ENCODE assay signal across 1 cellular context in the genomic region with DNA sequence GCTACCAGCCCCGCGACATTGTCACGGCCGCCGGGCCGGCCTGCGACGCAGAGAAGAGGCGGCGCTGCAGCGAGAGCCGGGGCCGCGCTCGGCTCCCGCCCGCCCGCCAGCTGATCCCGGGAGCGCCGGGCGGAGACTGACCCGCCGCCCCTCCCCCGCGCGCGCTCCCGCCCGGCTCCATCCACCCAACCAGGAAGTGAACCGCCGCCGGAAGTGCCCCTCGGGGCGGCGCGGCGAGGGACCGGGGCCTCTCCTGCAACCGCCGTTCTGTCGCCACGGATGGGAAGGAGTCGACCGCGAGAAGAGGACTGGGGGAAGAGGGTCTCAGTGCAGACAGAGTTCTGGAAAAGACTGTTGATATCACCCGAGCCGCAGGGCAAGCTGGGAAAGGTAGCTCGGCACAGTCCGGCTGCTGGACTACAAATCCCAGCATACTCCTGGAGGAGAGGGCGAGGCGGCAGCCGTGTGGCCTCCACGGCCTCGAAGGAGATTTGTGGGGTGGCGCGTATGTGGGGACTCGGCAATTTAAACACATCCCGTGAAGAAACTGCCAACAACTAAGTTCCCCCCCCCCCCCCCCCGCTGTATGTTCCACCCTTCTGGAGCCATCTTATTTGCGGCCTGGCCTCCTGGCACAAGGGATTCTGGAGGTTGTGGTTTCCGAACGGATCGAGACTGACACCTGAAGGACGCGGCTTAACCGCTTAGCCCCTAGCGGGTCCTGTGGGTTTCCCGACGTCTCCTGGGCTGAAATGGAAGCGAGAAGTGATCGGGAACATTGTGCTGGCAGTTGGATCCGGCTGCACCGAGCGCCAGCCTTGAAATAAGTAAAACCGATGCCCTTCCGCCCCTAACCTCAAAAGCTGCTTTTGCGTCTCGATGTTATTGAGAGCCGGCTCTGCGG.
TF ChIP-seq lines count a peak whose summit lies in the region.

TSS of gene AAK1 (minus strand) at position 138 of the 904 bp plus-strand sequence. CDS start 699 bp downstream, outside the sequence.

TF ChIP-seq in K562, 482 proteins besides CTCF, POLR2A, EP300 and RAD21 (continued from another document and continues in another):
- no peak for TF ChIP-seq ZNF140 (CRISPR knock-in tag; IDR thresholded peaks at IDR 0.05)
- no peak for TF ChIP-seq SRSF1 (IDR thresholded peaks at IDR 0.05; ENCODE audit: low read depth, low read length)
- TF ChIP-seq ATF6 (CRISPR knock-in tag; IDR thresholded peaks at IDR 0.05) = no peak
- TF ChIP-seq FOSL1 (tag; conservative IDR thresholded peaks at IDR 0.05) = no peak
- TF ChIP-seq PHF8 (IDR thresholded peaks at IDR 0.05; ENCODE audit: borderline replicate concordance, low read length) = peak; percentile 91; the same call in 1 of the 2 replicates
- TF ChIP-seq ZNF431 (CRISPR knock-in tag; IDR thresholded peaks at IDR 0.05) = no peak
- TF ChIP-seq ZNF717 (CRISPR knock-in tag; IDR thresholded peaks at IDR 0.05) = no peak
- TF ChIP-seq IFI16 (CRISPR knock-in tag; IDR thresholded peaks at IDR 0.05) = no peak
- TF ChIP-seq, protein P1, sequence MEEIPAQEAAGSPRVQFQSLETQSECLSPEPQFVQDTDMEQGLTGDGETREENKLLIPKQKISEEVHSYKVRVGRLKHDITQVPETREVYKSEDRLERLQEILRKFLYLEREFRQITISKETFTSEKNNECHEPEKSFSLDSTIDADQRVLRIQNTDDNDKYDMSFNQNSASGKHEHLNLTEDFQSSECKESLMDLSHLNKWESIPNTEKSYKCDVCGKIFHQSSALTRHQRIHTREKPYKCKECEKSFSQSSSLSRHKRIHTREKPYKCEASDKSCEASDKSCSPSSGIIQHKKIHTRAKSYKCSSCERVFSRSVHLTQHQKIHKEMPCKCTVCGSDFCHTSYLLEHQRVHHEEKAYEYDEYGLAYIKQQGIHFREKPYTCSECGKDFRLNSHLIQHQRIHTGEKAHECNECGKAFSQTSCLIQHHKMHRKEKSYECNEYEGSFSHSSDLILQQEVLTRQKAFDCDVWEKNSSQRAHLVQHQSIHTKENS (CRISPR knock-in tag; IDR thresholded peaks at IDR 0.05) = no peak
- TF ChIP-seq ZBTB8A (IDR thresholded peaks at IDR 0.05; ENCODE audit: partially characterized antibody) = no peak
- TF ChIP-seq, protein P2, sequence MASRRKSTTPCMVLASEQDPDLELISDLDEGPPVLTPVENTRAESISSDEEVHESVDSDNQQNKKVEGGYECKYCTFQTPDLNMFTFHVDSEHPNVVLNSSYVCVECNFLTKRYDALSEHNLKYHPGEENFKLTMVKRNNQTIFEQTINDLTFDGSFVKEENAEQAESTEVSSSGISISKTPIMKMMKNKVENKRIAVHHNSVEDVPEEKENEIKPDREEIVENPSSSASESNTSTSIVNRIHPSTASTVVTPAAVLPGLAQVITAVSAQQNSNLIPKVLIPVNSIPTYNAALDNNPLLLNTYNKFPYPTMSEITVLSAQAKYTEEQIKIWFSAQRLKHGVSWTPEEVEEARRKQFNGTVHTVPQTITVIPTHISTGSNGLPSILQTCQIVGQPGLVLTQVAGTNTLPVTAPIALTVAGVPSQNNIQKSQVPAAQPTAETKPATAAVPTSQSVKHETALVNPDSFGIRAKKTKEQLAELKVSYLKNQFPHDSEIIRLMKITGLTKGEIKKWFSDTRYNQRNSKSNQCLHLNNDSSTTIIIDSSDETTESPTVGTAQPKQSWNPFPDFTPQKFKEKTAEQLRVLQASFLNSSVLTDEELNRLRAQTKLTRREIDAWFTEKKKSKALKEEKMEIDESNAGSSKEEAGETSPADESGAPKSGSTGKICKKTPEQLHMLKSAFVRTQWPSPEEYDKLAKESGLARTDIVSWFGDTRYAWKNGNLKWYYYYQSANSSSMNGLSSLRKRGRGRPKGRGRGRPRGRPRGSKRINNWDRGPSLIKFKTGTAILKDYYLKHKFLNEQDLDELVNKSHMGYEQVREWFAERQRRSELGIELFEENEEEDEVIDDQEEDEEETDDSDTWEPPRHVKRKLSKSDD (conservative IDR thresholded peaks at IDR 0.05; ENCODE audit: low read length) = 0 out of 2 replicates have a peak, but pooled peaks have one; percentile 27
- TF ChIP-seq, protein P3, sequence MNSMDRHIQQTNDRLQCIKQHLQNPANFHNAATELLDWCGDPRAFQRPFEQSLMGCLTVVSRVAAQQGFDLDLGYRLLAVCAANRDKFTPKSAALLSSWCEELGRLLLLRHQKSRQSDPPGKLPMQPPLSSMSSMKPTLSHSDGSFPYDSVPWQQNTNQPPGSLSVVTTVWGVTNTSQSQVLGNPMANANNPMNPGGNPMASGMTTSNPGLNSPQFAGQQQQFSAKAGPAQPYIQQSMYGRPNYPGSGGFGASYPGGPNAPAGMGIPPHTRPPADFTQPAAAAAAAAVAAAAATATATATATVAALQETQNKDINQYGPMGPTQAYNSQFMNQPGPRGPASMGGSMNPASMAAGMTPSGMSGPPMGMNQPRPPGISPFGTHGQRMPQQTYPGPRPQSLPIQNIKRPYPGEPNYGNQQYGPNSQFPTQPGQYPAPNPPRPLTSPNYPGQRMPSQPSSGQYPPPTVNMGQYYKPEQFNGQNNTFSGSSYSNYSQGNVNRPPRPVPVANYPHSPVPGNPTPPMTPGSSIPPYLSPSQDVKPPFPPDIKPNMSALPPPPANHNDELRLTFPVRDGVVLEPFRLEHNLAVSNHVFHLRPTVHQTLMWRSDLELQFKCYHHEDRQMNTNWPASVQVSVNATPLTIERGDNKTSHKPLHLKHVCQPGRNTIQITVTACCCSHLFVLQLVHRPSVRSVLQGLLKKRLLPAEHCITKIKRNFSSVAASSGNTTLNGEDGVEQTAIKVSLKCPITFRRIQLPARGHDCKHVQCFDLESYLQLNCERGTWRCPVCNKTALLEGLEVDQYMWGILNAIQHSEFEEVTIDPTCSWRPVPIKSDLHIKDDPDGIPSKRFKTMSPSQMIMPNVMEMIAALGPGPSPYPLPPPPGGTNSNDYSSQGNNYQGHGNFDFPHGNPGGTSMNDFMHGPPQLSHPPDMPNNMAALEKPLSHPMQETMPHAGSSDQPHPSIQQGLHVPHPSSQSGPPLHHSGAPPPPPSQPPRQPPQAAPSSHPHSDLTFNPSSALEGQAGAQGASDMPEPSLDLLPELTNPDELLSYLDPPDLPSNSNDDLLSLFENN (IDR thresholded peaks at IDR 0.05; ENCODE audit: low read depth in 2 of 2, low read length in 2 of 2) = no peak
- no peak for TF ChIP-seq ZNF282 (CRISPR knock-in tag; IDR thresholded peaks at IDR 0.05)
- TF ChIP-seq MYBL2 (IDR thresholded peaks at IDR 0.05; ENCODE audit: low read depth) = no peak
- TF ChIP-seq MYBL2 (CRISPR knock-in tag; IDR thresholded peaks at IDR 0.05; ENCODE audit: borderline replicate concordance) = no peak
- no peak for TF ChIP-seq ZNF124 (CRISPR knock-in tag; IDR thresholded peaks at IDR 0.05)
- TF ChIP-seq FOXJ3 (CRISPR knock-in tag; IDR thresholded peaks at IDR 0.05) = no peak
- TF ChIP-seq, protein P4, sequence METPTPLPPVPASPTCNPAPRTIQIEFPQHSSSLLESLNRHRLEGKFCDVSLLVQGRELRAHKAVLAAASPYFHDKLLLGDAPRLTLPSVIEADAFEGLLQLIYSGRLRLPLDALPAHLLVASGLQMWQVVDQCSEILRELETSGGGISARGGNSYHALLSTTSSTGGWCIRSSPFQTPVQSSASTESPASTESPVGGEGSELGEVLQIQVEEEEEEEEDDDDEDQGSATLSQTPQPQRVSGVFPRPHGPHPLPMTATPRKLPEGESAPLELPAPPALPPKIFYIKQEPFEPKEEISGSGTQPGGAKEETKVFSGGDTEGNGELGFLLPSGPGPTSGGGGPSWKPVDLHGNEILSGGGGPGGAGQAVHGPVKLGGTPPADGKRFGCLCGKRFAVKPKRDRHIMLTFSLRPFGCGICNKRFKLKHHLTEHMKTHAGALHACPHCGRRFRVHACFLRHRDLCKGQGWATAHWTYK (CRISPR knock-in tag; IDR thresholded peaks at IDR 0.05) = peak; percentile 89; the same call in 1 of the 2 replicates
- TF ChIP-seq, protein P5, sequence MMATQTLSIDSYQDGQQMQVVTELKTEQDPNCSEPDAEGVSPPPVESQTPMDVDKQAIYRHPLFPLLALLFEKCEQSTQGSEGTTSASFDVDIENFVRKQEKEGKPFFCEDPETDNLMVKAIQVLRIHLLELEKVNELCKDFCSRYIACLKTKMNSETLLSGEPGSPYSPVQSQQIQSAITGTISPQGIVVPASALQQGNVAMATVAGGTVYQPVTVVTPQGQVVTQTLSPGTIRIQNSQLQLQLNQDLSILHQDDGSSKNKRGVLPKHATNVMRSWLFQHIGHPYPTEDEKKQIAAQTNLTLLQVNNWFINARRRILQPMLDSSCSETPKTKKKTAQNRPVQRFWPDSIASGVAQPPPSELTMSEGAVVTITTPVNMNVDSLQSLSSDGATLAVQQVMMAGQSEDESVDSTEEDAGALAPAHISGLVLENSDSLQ (IDR thresholded peaks at IDR 0.05) = peak; percentile 77
- TF ChIP-seq, protein P6, sequence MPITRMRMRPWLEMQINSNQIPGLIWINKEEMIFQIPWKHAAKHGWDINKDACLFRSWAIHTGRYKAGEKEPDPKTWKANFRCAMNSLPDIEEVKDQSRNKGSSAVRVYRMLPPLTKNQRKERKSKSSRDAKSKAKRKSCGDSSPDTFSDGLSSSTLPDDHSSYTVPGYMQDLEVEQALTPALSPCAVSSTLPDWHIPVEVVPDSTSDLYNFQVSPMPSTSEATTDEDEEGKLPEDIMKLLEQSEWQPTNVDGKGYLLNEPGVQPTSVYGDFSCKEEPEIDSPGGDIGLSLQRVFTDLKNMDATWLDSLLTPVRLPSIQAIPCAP (CRISPR knock-in tag; IDR thresholded peaks at IDR 0.05; ENCODE audit: borderline replicate concordance) = no peak
- no peak for TF ChIP-seq KHSRP (IDR thresholded peaks at IDR 0.05)
- TF ChIP-seq MEIS2 (IDR thresholded peaks at IDR 0.05; ENCODE audit: partially characterized antibody) = peak; percentile 15
- TF ChIP-seq ZNF695 (CRISPR knock-in tag; IDR thresholded peaks at IDR 0.05) = no peak
- no peak for TF ChIP-seq NFYB (IDR thresholded peaks at IDR 0.05; ENCODE audit: extremely low read depth, insufficient read length)
- TF ChIP-seq, protein P7, sequence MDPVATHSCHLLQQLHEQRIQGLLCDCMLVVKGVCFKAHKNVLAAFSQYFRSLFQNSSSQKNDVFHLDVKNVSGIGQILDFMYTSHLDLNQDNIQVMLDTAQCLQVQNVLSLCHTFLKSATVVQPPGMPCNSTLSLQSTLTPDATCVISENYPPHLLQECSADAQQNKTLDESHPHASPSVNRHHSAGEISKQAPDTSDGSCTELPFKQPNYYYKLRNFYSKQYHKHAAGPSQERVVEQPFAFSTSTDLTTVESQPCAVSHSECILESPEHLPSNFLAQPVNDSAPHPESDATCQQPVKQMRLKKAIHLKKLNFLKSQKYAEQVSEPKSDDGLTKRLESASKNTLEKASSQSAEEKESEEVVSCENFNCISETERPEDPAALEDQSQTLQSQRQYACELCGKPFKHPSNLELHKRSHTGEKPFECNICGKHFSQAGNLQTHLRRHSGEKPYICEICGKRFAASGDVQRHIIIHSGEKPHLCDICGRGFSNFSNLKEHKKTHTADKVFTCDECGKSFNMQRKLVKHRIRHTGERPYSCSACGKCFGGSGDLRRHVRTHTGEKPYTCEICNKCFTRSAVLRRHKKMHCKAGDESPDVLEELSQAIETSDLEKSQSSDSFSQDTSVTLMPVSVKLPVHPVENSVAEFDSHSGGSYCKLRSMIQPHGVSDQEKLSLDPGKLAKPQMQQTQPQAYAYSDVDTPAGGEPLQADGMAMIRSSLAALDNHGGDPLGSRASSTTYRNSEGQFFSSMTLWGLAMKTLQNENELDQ (CRISPR knock-in tag; IDR thresholded peaks at IDR 0.05; ENCODE audit: borderline replicate concordance) = no peak
- TF ChIP-seq RBM15 (IDR thresholded peaks at IDR 0.05; ENCODE audit: insufficient read depth, low read length) = no peak
- TF ChIP-seq, protein P8, sequence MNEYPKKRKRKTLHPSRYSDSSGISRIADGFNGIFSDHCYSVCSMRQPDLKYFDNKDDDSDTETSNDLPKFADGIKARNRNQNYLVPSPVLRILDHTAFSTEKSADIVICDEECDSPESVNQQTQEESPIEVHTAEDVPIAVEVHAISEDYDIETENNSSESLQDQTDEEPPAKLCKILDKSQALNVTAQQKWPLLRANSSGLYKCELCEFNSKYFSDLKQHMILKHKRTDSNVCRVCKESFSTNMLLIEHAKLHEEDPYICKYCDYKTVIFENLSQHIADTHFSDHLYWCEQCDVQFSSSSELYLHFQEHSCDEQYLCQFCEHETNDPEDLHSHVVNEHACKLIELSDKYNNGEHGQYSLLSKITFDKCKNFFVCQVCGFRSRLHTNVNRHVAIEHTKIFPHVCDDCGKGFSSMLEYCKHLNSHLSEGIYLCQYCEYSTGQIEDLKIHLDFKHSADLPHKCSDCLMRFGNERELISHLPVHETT (CRISPR knock-in tag; conservative IDR thresholded peaks at IDR 0.05 in 1 of 2, IDR thresholded peaks at IDR 0.05 in 1 of 2) = peak in 1 of 2 experiments; percentile 94; a peak in 2 of 4 replicates
- TF ChIP-seq, protein P9, sequence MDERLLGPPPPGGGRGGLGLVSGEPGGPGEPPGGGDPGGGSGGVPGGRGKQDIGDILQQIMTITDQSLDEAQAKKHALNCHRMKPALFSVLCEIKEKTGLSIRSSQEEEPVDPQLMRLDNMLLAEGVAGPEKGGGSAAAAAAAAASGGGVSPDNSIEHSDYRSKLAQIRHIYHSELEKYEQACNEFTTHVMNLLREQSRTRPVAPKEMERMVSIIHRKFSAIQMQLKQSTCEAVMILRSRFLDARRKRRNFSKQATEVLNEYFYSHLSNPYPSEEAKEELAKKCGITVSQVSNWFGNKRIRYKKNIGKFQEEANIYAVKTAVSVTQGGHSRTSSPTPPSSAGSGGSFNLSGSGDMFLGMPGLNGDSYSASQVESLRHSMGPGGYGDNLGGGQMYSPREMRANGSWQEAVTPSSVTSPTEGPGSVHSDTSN (CRISPR knock-in tag; IDR thresholded peaks at IDR 0.05; ENCODE audit: low read depth) = no peak
- TF ChIP-seq, protein P9 (tag; conservative IDR thresholded peaks at IDR 0.05; ENCODE audit: low read depth) = no peak
- no peak for TF ChIP-seq HDAC8 (tag; IDR thresholded peaks at IDR 0.05)
- peak in 1 of 2 experiments; percentile 68; a peak in 2 of 4 replicates for TF ChIP-seq SIN3A (IDR thresholded peaks at IDR 0.05; ENCODE audit: borderline replicate concordance in 2 of 2, control insufficient read depth in 1 of 2, low read depth in 2 of 2, low read length in 2 of 2)
